In genomic region chr20:63829598-63829942, GRCh38 we compare ENCODE assay signal across 1 cellular context.
TF ChIP-seq lines count a peak whose summit lies in the region.

No MANE protein-coding gene starts in this region.

TF ChIP-seq in HepG2, 621 proteins besides CTCF, POLR2A, EP300 and RAD21:
- TF ChIP-seq SAP130 (CRISPR knock-in tag; IDR thresholded peaks at IDR 0.05; ENCODE audit: low read depth) (0 out of 2 replicates have a peak, but pooled peaks have one; percentile 2), ZNF777 (CRISPR knock-in tag; IDR thresholded peaks at IDR 0.05) (0 out of 2 replicates have a peak, but pooled peaks have one; percentile 3), TERF1 (CRISPR knock-in tag; IDR thresholded peaks at IDR 0.05) (no peak), EZH2 (conservative IDR thresholded peaks at IDR 0.05; ENCODE audit: low read depth, low read length) (peak; percentile 84; the same call in 1 of the 2 replicates), ARNTL (CRISPR knock-in tag; IDR thresholded peaks at IDR 0.05) (no peak), TMF1 (CRISPR knock-in tag; IDR thresholded peaks at IDR 0.05; ENCODE audit: low read depth) (0 out of 2 replicates have a peak, but pooled peaks have one; percentile 13), CHD4 (IDR thresholded peaks at IDR 0.05; ENCODE audit: borderline replicate concordance, low read length) (no peak), ZBTB38 (CRISPR knock-in tag; IDR thresholded peaks at IDR 0.05) (peak; percentile 90; the same call in 1 of the 2 replicates), SALL1 (CRISPR knock-in tag; IDR thresholded peaks at IDR 0.05) (0 out of 2 replicates have a peak, but pooled peaks have one; percentile 4), ZNF563 (CRISPR knock-in tag; IDR thresholded peaks at IDR 0.05) (0 out of 2 replicates have a peak, but pooled peaks have one; percentile 18), ZNF10 (CRISPR knock-in tag; IDR thresholded peaks at IDR 0.05; ENCODE audit: borderline replicate concordance, low read depth) (no peak), DNMT3B (CRISPR knock-in tag; conservative IDR thresholded peaks at IDR 0.05) (0 out of 2 replicates have a peak, but pooled peaks have one; percentile 30), ZNF790 (CRISPR knock-in tag; IDR thresholded peaks at IDR 0.05; ENCODE audit: borderline replicate concordance) (0 out of 2 replicates have a peak, but pooled peaks have one; percentile 53), ZNF430 (CRISPR knock-in tag; IDR thresholded peaks at IDR 0.05) (no peak)
